Comparison of ENCODE assay signal across 8 cellular contexts in the genomic region with DNA sequence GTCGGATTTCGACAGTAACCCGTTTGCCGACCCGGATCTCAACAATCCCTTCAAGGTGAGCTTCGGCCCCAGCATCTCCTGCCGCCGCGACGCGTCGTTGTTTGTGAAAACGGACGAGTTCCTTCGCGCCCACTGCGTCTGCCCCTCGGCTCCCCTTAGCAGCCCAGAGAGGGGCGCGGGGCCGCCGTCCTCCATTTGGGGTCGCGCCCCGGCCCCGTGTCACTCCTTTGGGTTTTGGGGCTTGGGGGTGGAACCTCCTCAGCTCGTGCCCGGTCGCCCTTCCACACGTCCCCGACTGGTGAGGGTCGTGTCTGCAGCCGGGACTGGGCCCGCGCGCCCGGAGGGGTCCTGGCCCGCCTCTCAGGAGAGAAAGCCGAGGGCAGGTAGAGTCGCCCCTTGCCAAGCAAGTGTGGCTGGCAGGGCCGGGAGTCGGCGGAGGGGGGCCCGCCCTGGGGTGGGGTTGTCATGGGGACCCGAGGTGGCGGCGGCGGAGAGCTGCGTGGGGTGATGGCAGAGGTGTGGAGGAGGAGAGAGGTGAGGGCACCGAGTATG. TPM values are rescaled to one million over a fixed set of nuclear protein-coding genes. Genes with fewer than 3 reads are reported as not detected.
DNase-seq lines count a peak whose midpoint lies in the region; ATAC-seq and TF ChIP-seq lines count a peak whose summit lies in the region.

No MANE protein-coding gene starts in this region.

- WGBS in lower leg skin, 2 donors: 1% methylated on average over 20 to 40 of the region's 50 CpGs

- peak; percentile 26 for ATAC-seq in GM21423 (IDR thresholded peaks at IDR 0.05; ENCODE audit: unreplicated experiment)

- H3K4me1 Mint-ChIP-seq in CD14-positive monocyte (peaks cover 41% of the 10 kb centered on the region), chondrocyte (ENCODE audit: low read depth) (peaks cover 32% of the 10 kb centered on the region)

- TF ChIP-seq POLR2A in lower leg skin (IDR thresholded peaks at IDR 0.05): no peak

- peaks cover 7 to 11% of the 10 kb centered on the region in 2 donors for H3K36me3 Mint-ChIP-seq in CD14-positive monocyte
- peaks cover 7% of the 10 kb centered on the region for H3K36me3 Mint-ChIP-seq in chondrocyte (ENCODE audit: low read depth)

- H3K4me3 ChIP-seq in lower leg skin (ENCODE audit: low read depth, poor library complexity, severe bottlenecking): peak overlapping the region; percentile 93

- peaks cover 0 to 2% (median 0%) of the 10 kb centered on the region in 3 donors for H3K27me3 Mint-ChIP-seq in CD14-positive monocyte (ENCODE audit: low read depth in 3 of 3)
- no peaks in the 10 kb centered on the region for H3K27me3 Mint-ChIP-seq in chondrocyte (ENCODE audit: low read depth)

- H3K27ac Mint-ChIP-seq in CD14-positive monocyte (peak overlapping the region; percentile 90 to 96 (median 92)), chondrocyte (ENCODE audit: unreplicated experiment) (peak overlapping the region; percentile 87)

- TF ChIP-seq CTCF in CD14-positive monocyte (IDR thresholded peaks at IDR 0.05): no peak
- TF ChIP-seq CTCF in chondrocyte (IDR thresholded peaks at IDR 0.05): no peak
- TF ChIP-seq CTCF in lower leg skin (IDR thresholded peaks at IDR 0.05): no peak

- H3K9me3 Mint-ChIP-seq in CD14-positive monocyte (no peaks in the 10 kb centered on the region), chondrocyte (ENCODE audit: low read depth) (no peaks in the 10 kb centered on the region)

- intact Hi-C loops in CD14-positive monocyte (cut with micrococcal nuclease): loop anchor here (2.0 to 10.0 kb wide), 2 partner anchors 66 to 284 kb away; a partner anchor contains a TSS
- intact Hi-C loops in lower leg skin (cut with DNase I; ENCODE audit: low total_unique reads): loop anchor here (2.0 kb wide), 1 partner anchor 66 kb away; a partner anchor contains a TSS

- H3K4me3 Mint-ChIP-seq in CD14-positive monocyte (peak overlapping the region; percentile 93 to 96), chondrocyte (ENCODE audit: unreplicated experiment) (peak overlapping the region; percentile 88)

- peak; percentile 48 for DNase-seq in CD14-positive monocyte (ENCODE audit: low spot score)
- peak; percentile 33 for DNase-seq in HuH-7 (ENCODE audit: low spot score)
- DNase-seq in activated CD4-positive, alpha-beta T cell treated with anti-CD3 and anti-CD28 coated beads for 4 hours: peak; percentile 72 to 78
- no peak for DNase-seq in chondrocyte (ENCODE audit: low spot score)
- DNase-seq in lower leg skin (ENCODE audit: low spot score in 2 of 2): peak; percentile 32 to 91
- DNase-seq in stimulated activated CD4-positive, alpha-beta T cell treated with anti-CD3 and anti-CD28 coated beads, TNF-alpha, amount 100 ng/mL, for 48 hours (ENCODE audit: low read depth in 3 of 3): peak; percentile 25 to 47 (median 32)
- DNase-seq in SIG-M5 (lab: John Stamatoyannopoulos, UW): no peak

RNA-seq across cellular contexts. Expression of a gene that starts 0.3 kb away (rescaled TPM):
- 10 to 100 TPM; 47.8 to 52.4 TPM for polyA plus RNA-seq in CD14-positive monocyte
- 44.8 to 51.8 TPM (median 46.2 TPM) in 3 replicates for total RNA-seq in chondrocyte
- 10 to 100 TPM; 28.3 to 33.1 (median 30.9) TPM for total RNA-seq in lower leg skin

Comparison
In these comparisons a context has a peak if more than half of its experiments do, and no peak if none do; other contexts are left out.
1. DNase-seq: peak in CD14-positive monocyte (single experiment), HuH-7 (single experiment), activated CD4-positive, alpha-beta T cell treated with anti-CD3 and anti-CD28 coated beads for 4 hours (2 of 2), lower leg skin (2 of 2) and stimulated activated CD4-positive, alpha-beta T cell treated with anti-CD3 and anti-CD28 coated beads, TNF-alpha, amount 100 ng/mL, for 48 hours (3 of 3); none in chondrocyte (single experiment) and SIG-M5 (single experiment).